Comparison of ENCODE assay signal across 11 cellular contexts in the genomic region with DNA sequence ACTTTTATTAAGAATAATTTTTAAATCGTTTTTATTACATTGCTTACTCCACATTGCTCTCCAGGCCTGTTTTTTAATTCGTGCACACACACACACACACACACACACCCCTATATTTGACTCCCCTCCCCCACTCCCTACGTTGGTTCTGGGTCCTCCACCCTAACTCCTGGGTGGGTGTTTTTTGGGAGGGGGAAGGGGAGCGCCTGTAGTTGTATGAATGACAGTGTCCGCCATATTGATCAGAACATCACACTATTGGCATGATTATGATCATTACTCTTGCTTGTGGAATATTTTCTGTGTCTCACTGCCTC. TPM values are rescaled to one million over a fixed set of nuclear protein-coding genes. Genes with fewer than 3 reads are reported as not detected.
DNase-seq lines count a peak whose midpoint lies in the region; ATAC-seq and TF ChIP-seq lines count a peak whose summit lies in the region.
"Had no signal": no experiment of that assay in that cellular context is flagged by ENCODE, and none has a peak within 500 bp of the region (broad histone marks: within the 10 kb centered on the region; RNA-seq: fewer than 3 reads in every experiment).

No MANE protein-coding gene starts in this region.

- H3K4me3 ChIP-seq in CD8-positive, alpha-beta T cell (ENCODE audit: low read depth, low read length): no peak overlapping the region
- H3K4me3 ChIP-seq in HUES64 (ENCODE audit: low read length): peak overlapping the region; percentile 59
- peak overlapping the region; percentile 72 for H3K4me3 ChIP-seq in neuron (ENCODE audit: low read length)

- no peaks in the 10 kb centered on the region for H3K36me3 ChIP-seq in CD8-positive, alpha-beta T cell (ENCODE audit: insufficient read depth, low read length)
- no peaks in the 10 kb centered on the region for H3K36me3 ChIP-seq in HUES64 (ENCODE audit: insufficient read depth, low read length)
- no peaks in the 10 kb centered on the region for H3K36me3 ChIP-seq in neuron (ENCODE audit: insufficient read depth, low read length)
- H3K36me3 ChIP-seq: breast epithelium, gastrocnemius medialis had no signal

- peaks cover 27% of the 10 kb centered on the region for H3K4me1 Mint-ChIP-seq in CD8-positive, alpha-beta T cell (ENCODE audit: low read depth)

- no peak for DNase-seq in CD8-positive, alpha-beta T cell
- DNase-seq in omental fat pad (ENCODE audit: low spot score) (no peak), GM10266 (ENCODE audit: extremely low spot score) (no peak), NCI-H146 treated with DMSO at 0.1 percent for 48 hours (lab: John Stamatoyannopoulos, UW; ENCODE audit: unreplicated experiment) (no peak)
- DNase-seq: gastrocnemius medialis; HCEC 1CT; stimulated activated CD4-positive, alpha-beta T cell treated with anti-CD3 and anti-CD28 coated beads, Interleukin-2, amount 100 ng/mL, for 48 hours had no signal

- H3K9ac ChIP-seq in HUES64 (ENCODE audit: low read depth, low read length): no peak overlapping the region

- H3K27ac ChIP-seq in CD8-positive, alpha-beta T cell (ENCODE audit: low read depth, low read length): no peak overlapping the region
- no peak overlapping the region for H3K27ac ChIP-seq in HUES64 (ENCODE audit: low read depth, low read length)
- H3K27ac ChIP-seq in cingulate gyrus (ENCODE audit: low read depth, low read length): peak overlapping the region; percentile 97
- H3K27ac ChIP-seq: breast epithelium had no signal

- WGBS in HUES64: 50% methylated on average over 2 of the region's 5 CpGs

- H3K4me1 ChIP-seq in CD8-positive, alpha-beta T cell (ENCODE audit: insufficient read depth, low read length): peaks cover 38% of the 10 kb centered on the region
- H3K4me1 ChIP-seq in HUES64 (ENCODE audit: insufficient read depth, low read length) (peaks cover 41% of the 10 kb centered on the region), neuron (ENCODE audit: insufficient read depth, low read length) (peaks cover 6% of the 10 kb centered on the region)

- CTCF ChIA-PET in CD8-positive, alpha-beta T cell (lab: Charles Lee): no interaction called here

- no peak overlapping the region for H3K27ac Mint-ChIP-seq in CD8-positive, alpha-beta T cell

- peaks cover 20% of the 10 kb centered on the region for H3K27me3 ChIP-seq in CD8-positive, alpha-beta T cell (ENCODE audit: insufficient read depth, low read length)
- H3K27me3 ChIP-seq in HUES64 (ENCODE audit: insufficient read depth, low read length) (peaks cover 62% of the 10 kb centered on the region), neuron (ENCODE audit: insufficient read depth, low read length) (peaks cover 40% of the 10 kb centered on the region)

- H3K4me3 Mint-ChIP-seq in CD8-positive, alpha-beta T cell: peak overlapping the region; percentile 64

- H3K27me3 Mint-ChIP-seq in CD8-positive, alpha-beta T cell (ENCODE audit: low read depth): peaks cover 45% of the 10 kb centered on the region

- POLR2A ChIA-PET in CD8-positive, alpha-beta T cell (lab: Charles Lee): no interaction called here

- ATAC-seq in CD8-positive, alpha-beta T cell: no peak
- no peak for ATAC-seq in omental fat pad (ENCODE audit: low FRiP score)
- ATAC-seq: gastrocnemius medialis had no signal

- H3K36me3 Mint-ChIP-seq in CD8-positive, alpha-beta T cell: no peaks in the 10 kb centered on the region

- H3K9me3 Mint-ChIP-seq in CD8-positive, alpha-beta T cell: no peaks in the 10 kb centered on the region

- H3K9me3 ChIP-seq in CD8-positive, alpha-beta T cell (ENCODE audit: low read length): no peaks in the 10 kb centered on the region
- H3K9me3 ChIP-seq in HUES64 (ENCODE audit: insufficient read depth, low read depth, low read length): no peaks in the 10 kb centered on the region
- no peaks in the 10 kb centered on the region for H3K9me3 ChIP-seq in neuron (ENCODE audit: low read length)
- H3K9me3 ChIP-seq: breast epithelium, gastrocnemius medialis had no signal

- H2AFZ ChIP-seq in neuron (ENCODE audit: low read depth, low read length): no peak overlapping the region

- no peak for TF ChIP-seq CTCF in CD8-positive, alpha-beta T cell (IDR thresholded peaks at IDR 0.05)
- TF ChIP-seq CTCF in omental fat pad (IDR thresholded peaks at IDR 0.05) (no peak), GM10266 (IDR thresholded peaks at IDR 0.05; ENCODE audit: control insufficient read depth, insufficient read depth, low read depth, missing control alignments) (no peak)

- intact Hi-C loops in CD8-positive, alpha-beta T cell (cut with DNase I, micrococcal nuclease): loop anchor here in 1 of 2 experiments (5.0 kb wide), 2 partner anchors 70 to 1260 kb away; a partner anchor contains a TSS

RNA-seq across cellular contexts. Expression of a gene that starts 1.3 kb away (rescaled TPM):
- 1 to 10 TPM; 2.3 to 3.6 TPM for total RNA-seq in CD8-positive, alpha-beta T cell
- 9.3 TPM for polyA plus RNA-seq in HUES64 (2013, experiment 1 of 2)
- polyA plus RNA-seq in HUES64 (2013, experiment 2 of 2): 8.9 TPM
- 1 to 10 TPM; 1.4 to 2.6 (median 2.3) TPM for total RNA-seq in omental fat pad
